9 cellular contexts compared by ENCODE assay signal in the genomic region with DNA sequence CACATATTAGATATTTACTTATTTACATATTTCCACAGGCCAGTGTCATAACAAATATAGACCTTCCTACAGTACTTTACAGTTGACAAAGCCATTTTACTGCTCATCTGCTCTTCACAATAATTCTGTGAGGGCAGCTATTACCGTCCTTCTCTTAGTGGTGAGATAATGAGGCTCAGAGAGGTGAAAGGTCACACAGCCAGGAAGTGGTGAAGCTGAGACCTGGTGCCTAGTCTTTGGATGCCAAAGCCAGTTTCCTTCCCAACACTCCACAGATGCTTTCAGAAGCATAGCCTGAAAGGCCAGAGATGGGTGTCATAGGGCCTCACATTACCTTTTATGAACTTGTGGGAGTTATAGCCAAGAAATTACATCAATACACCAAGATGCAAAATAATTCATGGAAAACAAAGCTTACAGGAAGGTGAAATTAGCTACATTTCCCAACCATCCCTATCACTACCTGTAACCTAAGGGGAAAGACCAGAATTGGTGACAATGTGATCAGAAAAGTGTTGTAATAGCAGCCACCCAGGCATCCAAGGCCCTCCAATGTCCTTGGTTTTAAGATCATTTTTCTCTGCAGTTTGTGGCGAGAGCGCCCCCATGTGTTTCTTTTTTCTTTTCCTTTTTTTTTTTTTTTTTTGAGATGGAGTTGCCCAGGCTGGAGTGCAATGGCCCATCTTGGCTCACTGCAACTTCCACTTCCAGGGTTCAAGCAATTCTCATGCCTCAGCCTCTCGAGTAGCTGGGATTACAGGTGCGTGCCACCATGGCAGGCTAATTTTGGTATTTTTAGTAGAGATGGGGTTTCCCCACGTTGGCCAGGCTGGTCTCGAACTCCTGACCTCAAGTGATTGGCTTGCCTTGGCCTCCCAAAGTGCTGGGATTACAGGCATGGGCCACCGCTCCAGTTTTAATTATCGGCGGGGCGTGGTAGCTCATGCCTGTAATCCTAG. TPM values are rescaled to one million over a fixed set of nuclear protein-coding genes. Genes with fewer than 3 reads are reported as not detected.
A peak's percentile ranks its signal among the peaks of the same experiment; 100 is the strongest.
DNase-seq lines count a peak whose midpoint lies in the region; ATAC-seq and TF ChIP-seq lines count a peak whose summit lies in the region.
"Had no signal": no experiment of that assay in that cellular context is flagged by ENCODE, and none has a peak within 500 bp of the region (broad histone marks: within the 10 kb centered on the region; RNA-seq: fewer than 3 reads in every experiment).

No MANE protein-coding gene starts in this region.

- H3K9me3 ChIP-seq in CD8-positive, alpha-beta memory T cell (ENCODE audit: low read length): no peaks in the 10 kb centered on the region
- H3K9me3 ChIP-seq: SJSA1 had no signal

- CTCF ChIA-PET in CD8-positive, alpha-beta memory T cell (lab: Charles Lee): interaction anchor here (0.7 to 1.5 kb wide), 3 partner anchors 12 to 119 kb away, joined by 3 to 5 read pairs (median 3); no protein-coding TSS in a partner anchor

- peak; percentile 67 for ATAC-seq in GM23338
- no peak for ATAC-seq in HG03432 (IDR thresholded peaks at IDR 0.05; ENCODE audit: unreplicated experiment)
- ATAC-seq in HG03135 (IDR thresholded peaks at IDR 0.05; ENCODE audit: unreplicated experiment): no peak
- ATAC-seq in HG03354 (IDR thresholded peaks at IDR 0.05; ENCODE audit: poor library complexity, severe bottlenecking, unreplicated experiment): no peak

- H3K4me3 Mint-ChIP-seq in GM23338: no peak overlapping the region
- no peak overlapping the region for H3K4me3 Mint-ChIP-seq in CD8-positive, alpha-beta memory T cell

- no peaks in the 10 kb centered on the region for H3F3A ChIP-seq in GM23338 (replicated peaks; ENCODE audit: low read depth)

- H3K27me3 ChIP-seq in GM23338 (ENCODE audit: insufficient read depth): no peaks in the 10 kb centered on the region
- no peaks in the 10 kb centered on the region for H3K27me3 ChIP-seq in CD8-positive, alpha-beta memory T cell (ENCODE audit: insufficient read depth, low read length, poor library complexity, severe bottlenecking)

- no peaks in the 10 kb centered on the region for H3K4me1 ChIP-seq in GM23338 (ENCODE audit: insufficient read depth)
- H3K4me1 ChIP-seq in CD8-positive, alpha-beta memory T cell (ENCODE audit: insufficient read depth, low read length): no peaks in the 10 kb centered on the region
- H3K4me1 ChIP-seq: SJSA1 had no signal

- no peak overlapping the region for H3K4me3 ChIP-seq in GM23338
- no peak overlapping the region for H3K4me3 ChIP-seq in CD8-positive, alpha-beta memory T cell (ENCODE audit: low read length)
- H3K4me3 ChIP-seq: SJSA1 had no signal

- H3K27ac Mint-ChIP-seq in GM23338: no peak overlapping the region
- H3K27ac Mint-ChIP-seq in CD8-positive, alpha-beta memory T cell: peak overlapping the region in 3 of 8 donors; percentile 24 to 52 (median 30)

- H3K9me3 Mint-ChIP-seq in GM23338: no peaks in the 10 kb centered on the region
- no peaks in the 10 kb centered on the region for H3K9me3 Mint-ChIP-seq in CD8-positive, alpha-beta memory T cell

- H3K27me3 Mint-ChIP-seq in GM23338 (ENCODE audit: insufficient read depth, low read depth, poor library complexity): peaks cover 2% of the 10 kb centered on the region
- peaks cover 7 to 18% of the 10 kb centered on the region in 2 donors for H3K27me3 Mint-ChIP-seq in CD8-positive, alpha-beta memory T cell

- H3K4me1 Mint-ChIP-seq in GM23338: no peaks in the 10 kb centered on the region; the same call in 2 of the 3 replicates
- peaks cover 6 to 9% (median 7%) of the 10 kb centered on the region in 3 donors for H3K4me1 Mint-ChIP-seq in CD8-positive, alpha-beta memory T cell

- TF ChIP-seq CTCF in GM23338 (conservative IDR thresholded peaks at IDR 0.05; ENCODE audit: low read depth in 2 of 2): peak; percentile 68 to 76

- no peaks in the 10 kb centered on the region for H4K20me1 ChIP-seq in GM23338 (replicated peaks; ENCODE audit: insufficient read depth)

- POLR2A ChIA-PET in CD8-positive, alpha-beta memory T cell (lab: Charles Lee): no interaction called here

- H3K4me2 ChIP-seq in GM23338: no peak overlapping the region

- no peaks in the 10 kb centered on the region for H3K36me3 Mint-ChIP-seq in GM23338 (ENCODE audit: low read depth)
- H3K36me3 Mint-ChIP-seq in CD8-positive, alpha-beta memory T cell: no peaks in the 10 kb centered on the region

- no peaks in the 10 kb centered on the region for H3K9me2 ChIP-seq in GM23338 (ENCODE audit: insufficient read depth)

- no peaks in the 10 kb centered on the region for H3K36me3 ChIP-seq in GM23338 (ENCODE audit: insufficient read depth)
- no peaks in the 10 kb centered on the region for H3K36me3 ChIP-seq in CD8-positive, alpha-beta memory T cell (ENCODE audit: insufficient read depth, low read length)
- H3K36me3 ChIP-seq: SJSA1 had no signal

- no peaks in the 10 kb centered on the region for H3K79me2 ChIP-seq in GM23338 (replicated peaks; ENCODE audit: insufficient read depth)

- DNase-seq in COLO668 (lab: John Stamatoyannopoulos, UW; ENCODE audit: unreplicated experiment): peak; percentile 35
- DNase-seq in GM23338 (ENCODE audit: low spot score): peak; percentile 70
- peak; percentile 43 for DNase-seq in SK-N-DZ (ENCODE audit: low spot score)
- peak; percentile 55 for DNase-seq in germinal center (ENCODE audit: low spot score)
- DNase-seq in CD8-positive, alpha-beta memory T cell: no peak

- H3K27ac ChIP-seq in GM23338 (ENCODE audit: low read depth): no peak overlapping the region
- no peak overlapping the region for H3K27ac ChIP-seq in CD8-positive, alpha-beta memory T cell (ENCODE audit: low read depth, low read length)
- H3K27ac ChIP-seq: SJSA1 had no signal

- no peak overlapping the region for H2AFZ ChIP-seq in GM23338

TF ChIP-seq in GM23338, 12 proteins besides CTCF, POLR2A, EP300 and RAD21 (continues in another document):
- TF ChIP-seq ZNF331 (CRISPR knock-in tag; IDR thresholded peaks at IDR 0.05; ENCODE audit: low read depth) (no peak), NANOG (IDR thresholded peaks at IDR 0.05; ENCODE audit: borderline replicate concordance) (no peak), STAT1 (IDR thresholded peaks at IDR 0.05; ENCODE audit: unreplicated experiment) (no peak), EZH2 (IDR thresholded peaks at IDR 0.05; ENCODE audit: low read depth, unreplicated experiment) (no peak), EZH2phosphoT487 (IDR thresholded peaks at IDR 0.05; ENCODE audit: unreplicated experiment) (no peak), POLR2AphosphoS5 (IDR thresholded peaks at IDR 0.05; ENCODE audit: low read depth) (no peak), JUNB (IDR thresholded peaks at IDR 0.05; ENCODE audit: unreplicated experiment) (no peak), ZNF114 (CRISPR knock-in tag; IDR thresholded peaks at IDR 0.05) (no peak), CREB1 (CRISPR knock-in tag; IDR thresholded peaks at IDR 0.05; ENCODE audit: low read depth) (no peak)
- TF ChIP-seq, protein P1, sequence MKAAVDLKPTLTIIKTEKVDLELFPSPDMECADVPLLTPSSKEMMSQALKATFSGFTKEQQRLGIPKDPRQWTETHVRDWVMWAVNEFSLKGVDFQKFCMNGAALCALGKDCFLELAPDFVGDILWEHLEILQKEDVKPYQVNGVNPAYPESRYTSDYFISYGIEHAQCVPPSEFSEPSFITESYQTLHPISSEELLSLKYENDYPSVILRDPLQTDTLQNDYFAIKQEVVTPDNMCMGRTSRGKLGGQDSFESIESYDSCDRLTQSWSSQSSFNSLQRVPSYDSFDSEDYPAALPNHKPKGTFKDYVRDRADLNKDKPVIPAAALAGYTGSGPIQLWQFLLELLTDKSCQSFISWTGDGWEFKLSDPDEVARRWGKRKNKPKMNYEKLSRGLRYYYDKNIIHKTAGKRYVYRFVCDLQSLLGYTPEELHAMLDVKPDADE (IDR thresholded peaks at IDR 0.05): no peak
- TF ChIP-seq, protein P2, sequence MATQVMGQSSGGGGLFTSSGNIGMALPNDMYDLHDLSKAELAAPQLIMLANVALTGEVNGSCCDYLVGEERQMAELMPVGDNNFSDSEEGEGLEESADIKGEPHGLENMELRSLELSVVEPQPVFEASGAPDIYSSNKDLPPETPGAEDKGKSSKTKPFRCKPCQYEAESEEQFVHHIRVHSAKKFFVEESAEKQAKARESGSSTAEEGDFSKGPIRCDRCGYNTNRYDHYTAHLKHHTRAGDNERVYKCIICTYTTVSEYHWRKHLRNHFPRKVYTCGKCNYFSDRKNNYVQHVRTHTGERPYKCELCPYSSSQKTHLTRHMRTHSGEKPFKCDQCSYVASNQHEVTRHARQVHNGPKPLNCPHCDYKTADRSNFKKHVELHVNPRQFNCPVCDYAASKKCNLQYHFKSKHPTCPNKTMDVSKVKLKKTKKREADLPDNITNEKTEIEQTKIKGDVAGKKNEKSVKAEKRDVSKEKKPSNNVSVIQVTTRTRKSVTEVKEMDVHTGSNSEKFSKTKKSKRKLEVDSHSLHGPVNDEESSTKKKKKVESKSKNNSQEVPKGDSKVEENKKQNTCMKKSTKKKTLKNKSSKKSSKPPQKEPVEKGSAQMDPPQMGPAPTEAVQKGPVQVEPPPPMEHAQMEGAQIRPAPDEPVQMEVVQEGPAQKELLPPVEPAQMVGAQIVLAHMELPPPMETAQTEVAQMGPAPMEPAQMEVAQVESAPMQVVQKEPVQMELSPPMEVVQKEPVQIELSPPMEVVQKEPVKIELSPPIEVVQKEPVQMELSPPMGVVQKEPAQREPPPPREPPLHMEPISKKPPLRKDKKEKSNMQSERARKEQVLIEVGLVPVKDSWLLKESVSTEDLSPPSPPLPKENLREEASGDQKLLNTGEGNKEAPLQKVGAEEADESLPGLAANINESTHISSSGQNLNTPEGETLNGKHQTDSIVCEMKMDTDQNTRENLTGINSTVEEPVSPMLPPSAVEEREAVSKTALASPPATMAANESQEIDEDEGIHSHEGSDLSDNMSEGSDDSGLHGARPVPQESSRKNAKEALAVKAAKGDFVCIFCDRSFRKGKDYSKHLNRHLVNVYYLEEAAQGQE (IDR thresholded peaks at IDR 0.05; ENCODE audit: unreplicated experiment): no peak

RNA-seq across cellular contexts. Expression of gene RPL11, which starts 26.5 kb away (rescaled TPM):
- total RNA-seq in GM23338 (2014; rRNA removed; shearing (Covaris generic)): 859 and 1,126 TPM in 2 replicates
- 1,427 and 1,484 TPM in 2 replicates for polyA plus RNA-seq in GM23338 (2016; fragmentation: Nextera tagmentation; extraction: Ambion mirVana)
- polyA plus RNA-seq in SK-N-DZ (2014; cell fraction: cytosol; rRNA removed): 1,349 and 1,406 TPM in 2 replicates
- 819 and 868 TPM in 2 replicates for polyA plus RNA-seq in SK-N-DZ (2014; cell fraction: nucleus; rRNA removed)
- total RNA-seq in CD8-positive, alpha-beta memory T cell: 1,000 to 10,000 TPM; 1,242 to 1,292 TPM
- 1,119 TPM for polyA plus RNA-seq in CD8-positive, alpha-beta memory T cell

Comparison
In these comparisons a context has a peak if more than half of its experiments do, and no peak if none do; other contexts are left out.
1. DNase-seq: peak in COLO668 (single experiment), GM23338 (single experiment), SK-N-DZ (single experiment) and germinal center (single experiment); none in CD8-positive, alpha-beta memory T cell (0 of 5).